16 cellular contexts compared by ENCODE assay signal in genomic region chr4:56863441-56864129, GRCh38. TPM values are rescaled to one million over a fixed set of nuclear protein-coding genes. Genes with fewer than 3 reads are reported as not detected.
DNase-seq lines count a peak whose midpoint lies in the region; ATAC-seq, FAIRE-seq and TF ChIP-seq lines count a peak whose summit lies in the region.
"Had no signal": no experiment of that assay in that cellular context is flagged by ENCODE, and none has a peak within 500 bp of the region (broad histone marks: within the 10 kb centered on the region; RNA-seq: fewer than 3 reads in every experiment).

No MANE protein-coding gene starts in this region.

- FAIRE-seq in bronchial epithelial cell (lab: Jason Lieb, UNC): no peak
- FAIRE-seq: urothelium cell line had no signal

- H3K27ac ChIP-seq in CD4-positive, alpha-beta memory T cell (ENCODE audit: low read depth, low read length): no peak overlapping the region
- H3K27ac ChIP-seq: hepatocyte, right atrium auricular region had no signal

- CTCF ChIA-PET in CD4-positive, alpha-beta memory T cell (lab: Charles Lee; ENCODE audit: partially characterized antibody): no interaction called here

- H3K4me3 Mint-ChIP-seq in endothelial cell (ENCODE audit: unreplicated experiment): no peak overlapping the region
- no peak overlapping the region for H3K4me3 Mint-ChIP-seq in CD4-positive, alpha-beta memory T cell
- H3K4me3 Mint-ChIP-seq: CD4-positive, alpha-beta T cell; WTC11 had no signal

- H3K4me1 Mint-ChIP-seq in endothelial cell (ENCODE audit: unreplicated experiment): no peaks in the 10 kb centered on the region
- H3K4me1 Mint-ChIP-seq in CD4-positive, alpha-beta memory T cell: no peaks in the 10 kb centered on the region

- no peak for TF ChIP-seq CTCF in bronchial epithelial cell (IDR thresholded peaks at IDR 0.05; ENCODE audit: insufficient read depth, low read length, severe bottlenecking)
- TF ChIP-seq CTCF in endothelial cell (IDR thresholded peaks at IDR 0.05; ENCODE audit: unreplicated experiment): no peak

- peak; percentile 60 for ATAC-seq in GM21723 (IDR thresholded peaks at IDR 0.05; ENCODE audit: unreplicated experiment)
- no peak for ATAC-seq in HG03097 (IDR thresholded peaks at IDR 0.05; ENCODE audit: low FRiP score, unreplicated experiment)
- ATAC-seq in HG02588 (IDR thresholded peaks at IDR 0.05; ENCODE audit: unreplicated experiment): no peak
- ATAC-seq: WTC11 had no signal

- intact Hi-C loops in CD4-positive, alpha-beta memory T cell (cut with micrococcal nuclease): no loop called here

- no peak overlapping the region for H3K4me3 ChIP-seq in bronchial epithelial cell (ENCODE audit: low read depth, low read length)
- H3K4me3 ChIP-seq in CD4-positive, alpha-beta memory T cell (ENCODE audit: low read length in 2 of 2): no peak overlapping the region
- H3K4me3 ChIP-seq: hepatocyte, right atrium auricular region had no signal

- no peaks in the 10 kb centered on the region for H3K36me3 ChIP-seq in bronchial epithelial cell (ENCODE audit: control insufficient read depth, insufficient read depth, low read length)
- H3K36me3 ChIP-seq in CD4-positive, alpha-beta memory T cell (ENCODE audit: insufficient read depth, low read length): no peaks in the 10 kb centered on the region
- H3K36me3 ChIP-seq: right atrium auricular region had no signal

- no peaks in the 10 kb centered on the region for H3K4me1 ChIP-seq in CD4-positive, alpha-beta memory T cell (ENCODE audit: insufficient read depth, low read length)
- H3K4me1 ChIP-seq: right atrium auricular region had no signal

- H3K27me3 Mint-ChIP-seq in endothelial cell (ENCODE audit: unreplicated experiment): no peaks in the 10 kb centered on the region
- peaks cover 0 to 2% of the 10 kb centered on the region in 2 donors for H3K27me3 Mint-ChIP-seq in CD4-positive, alpha-beta memory T cell
- H3K27me3 Mint-ChIP-seq: CD4-positive, alpha-beta T cell had no signal

- H3K27ac Mint-ChIP-seq in endothelial cell (ENCODE audit: unreplicated experiment): no peak overlapping the region
- H3K27ac Mint-ChIP-seq in CD4-positive, alpha-beta memory T cell: peak overlapping the region in 1 of 7 donors; percentile 43
- H3K27ac Mint-ChIP-seq: CD4-positive, alpha-beta T cell; WTC11 had no signal

- no peaks in the 10 kb centered on the region for H3K27me3 ChIP-seq in bronchial epithelial cell (ENCODE audit: control insufficient read depth, insufficient read depth, low read length)
- no peaks in the 10 kb centered on the region for H3K27me3 ChIP-seq in CD4-positive, alpha-beta memory T cell (ENCODE audit: insufficient read depth, low read length)
- H3K27me3 ChIP-seq: hepatocyte, right atrium auricular region had no signal

- DNase-seq in GDM1 (lab: John Stamatoyannopoulos, UW) (peak; percentile 45), M059J (ENCODE audit: low read depth) (peak; percentile 67), bronchial epithelial cell (ENCODE audit: low read depth) (peak; percentile 61), endothelial cell (ENCODE audit: low spot score) (no peak)
- no peak for DNase-seq in CD4-positive, alpha-beta memory T cell
- DNase-seq: activated naive CD4-positive, alpha-beta T cell treated with anti-CD3 and anti-CD28 coated beads, Interleukin-2, amount 50 U/mL, for 16 hours; CD4-positive, alpha-beta T cell; effector CD4-positive, alpha-beta T cell; NCI-H1694 treated with DMSO at 0.1 percent for 48 hours had no signal

- POLR2A ChIA-PET in CD4-positive, alpha-beta memory T cell (lab: Charles Lee; ENCODE audit: partially characterized antibody): no interaction called here

- H3K36me3 Mint-ChIP-seq in endothelial cell (ENCODE audit: low read depth, unreplicated experiment): no peaks in the 10 kb centered on the region
- H3K36me3 Mint-ChIP-seq in CD4-positive, alpha-beta memory T cell: no peaks in the 10 kb centered on the region
- H3K36me3 Mint-ChIP-seq: WTC11 had no signal

- H3K9me3 Mint-ChIP-seq in endothelial cell (ENCODE audit: unreplicated experiment): no peaks in the 10 kb centered on the region
- H3K9me3 Mint-ChIP-seq in CD4-positive, alpha-beta memory T cell: no peaks in the 10 kb centered on the region
- H3K9me3 Mint-ChIP-seq: CD4-positive, alpha-beta T cell had no signal

- no peaks in the 10 kb centered on the region for H3K9me3 ChIP-seq in CD4-positive, alpha-beta memory T cell (ENCODE audit: control insufficient read depth in 1 of 2, low read length in 2 of 2)
- H3K9me3 ChIP-seq: right atrium auricular region had no signal

RNA-seq across cellular contexts. Expression of gene SPINK2, which starts 42.1 kb away (rescaled TPM):
- total RNA-seq in M059J (2014; rRNA removed; shearing (Covaris generic)): 3.1 TPM in 1 of 2 replicates, not detected in the other
- total RNA-seq in bronchial epithelial cell (not detected in 2 replicates), endothelial cell (ENCODE audit: unreplicated experiment) (not detected)
- total RNA-seq in CD4-positive, alpha-beta memory T cell: 1 to 10 TPM; 3.2 to 3.6 TPM
- 1 to 10 TPM; 5.9 to 7.6 TPM for polyA plus RNA-seq in CD4-positive, alpha-beta memory T cell
- total RNA-seq: hepatocyte had no signal

RNA-seq across cellular contexts. Expression of gene REST, which starts 44.1 kb away (rescaled TPM):
- 19.6 and 26.9 TPM in 2 replicates for total RNA-seq in M059J (2014; rRNA removed; shearing (Covaris generic))
- total RNA-seq in bronchial epithelial cell (17.6 and 21.6 TPM in 2 replicates), endothelial cell (ENCODE audit: unreplicated experiment) (70.4 TPM)
- total RNA-seq in CD4-positive, alpha-beta memory T cell: 10 to 100 TPM; 77.3 to 79.2 TPM
- 100 to 1,000 TPM; 170 to 178 TPM for polyA plus RNA-seq in CD4-positive, alpha-beta memory T cell

Comparison
In these comparisons a context has a peak if more than half of its experiments do, and no peak if none do; other contexts are left out.
1. DNase-seq: peak in GDM1 (single experiment), M059J (single experiment) and bronchial epithelial cell (single experiment); none in endothelial cell (single experiment) and CD4-positive, alpha-beta memory T cell (0 of 5).